Comparison of ENCODE assay signal across 12 cellular contexts in genomic region chr1:150537732-150538684, GRCh38. TPM values are rescaled to one million over a fixed set of nuclear protein-coding genes. Genes with fewer than 3 reads are reported as not detected.
DNase-seq lines count a peak whose midpoint lies in the region; ATAC-seq, FAIRE-seq and TF ChIP-seq lines count a peak whose summit lies in the region.
"Had no signal": no experiment of that assay in that cellular context is flagged by ENCODE, and none has a peak within 500 bp of the region (broad histone marks: within the 10 kb centered on the region; RNA-seq: fewer than 3 reads in every experiment).

No MANE protein-coding gene starts in this region.

- H3K4me1 Mint-ChIP-seq in Caco-2 (ENCODE audit: low read depth, unreplicated experiment), result peaks cover 47% of the 10 kb centered on the region

- no peaks in the 10 kb centered on the region for H3K9me3 Mint-ChIP-seq in Caco-2 (ENCODE audit: unreplicated experiment)
- H3K9me3 Mint-ChIP-seq: activated T-helper 2 cell treated with anti-CD3 and anti-CD28 coated beads, Interferon-gamma antibody, Interleukin-2, Interleukin-4, amounts not matched to agents 10 μg/mL and 5 μg/mL and 100 μg/mL, durations not matched to agents 14 hours and 24 hours and 36 hours had no signal

- H3F3A ChIP-seq in MM.1S (ENCODE audit: insufficient read depth, low read length), result no peaks in the 10 kb centered on the region

- H3K4me3 Mint-ChIP-seq in Caco-2 (ENCODE audit: unreplicated experiment), result no peak overlapping the region

- no peaks in the 10 kb centered on the region for H4K20me1 ChIP-seq in MM.1S (ENCODE audit: insufficient read depth, low read length)

- no peaks in the 10 kb centered on the region for H3K27me3 Mint-ChIP-seq in Caco-2 (ENCODE audit: insufficient read depth, unreplicated experiment)

- no peak for TF ChIP-seq CTCF in Caco-2 (IDR thresholded peaks at IDR 0.05; ENCODE audit: insufficient read depth in 1 of 2, low read depth in 1 of 2, low read length in 1 of 2, severe bottlenecking in 1 of 2, unreplicated experiment in 1 of 2)
- TF ChIP-seq CTCF in omental fat pad (IDR thresholded peaks at IDR 0.05), result no peak
- TF ChIP-seq CTCF in MM.1S (IDR thresholded peaks at IDR 0.05; ENCODE audit: low read length), result no peak

- H3K36me3 Mint-ChIP-seq in Caco-2 (ENCODE audit: insufficient read depth, unreplicated experiment), result peaks cover 7% of the 10 kb centered on the region

- no peaks in the 10 kb centered on the region for H3K27me3 ChIP-seq in Caco-2 (replicated peaks; ENCODE audit: control insufficient read depth, insufficient read depth, low read length)
- H3K27me3 ChIP-seq in MM.1S (replicated peaks; ENCODE audit: insufficient read depth, low read length), result no peaks in the 10 kb centered on the region

- H3K4me1 ChIP-seq in Caco-2 (peaks cover 55% of the 10 kb centered on the region), MM.1S (ENCODE audit: low read length) (no peaks in the 10 kb centered on the region)

- no peaks in the 10 kb centered on the region for H3K9me2 ChIP-seq in MM.1S (replicated peaks; ENCODE audit: insufficient read depth, low read length)

- H2AFZ ChIP-seq in MM.1S (ENCODE audit: low read length), result no peak overlapping the region

- H3K36me3 ChIP-seq in Caco-2 (ENCODE audit: control insufficient read depth, insufficient read depth, low read length), result no peaks in the 10 kb centered on the region
- H3K36me3 ChIP-seq in MM.1S (replicated peaks; ENCODE audit: insufficient read depth, low read length), result no peaks in the 10 kb centered on the region

- no peaks in the 10 kb centered on the region for H3K79me2 ChIP-seq in MM.1S (ENCODE audit: low read length)

- no peak overlapping the region for H3K9ac ChIP-seq in MM.1S (ENCODE audit: low read length)

- intact Hi-C loops in Caco-2 (cut with micrococcal nuclease; ENCODE audit: unreplicated experiment), result no loop called here

- peak; percentile 31 for FAIRE-seq in RCC 7860 (lab: Jason Lieb, UNC)
- FAIRE-seq: G401.6 had no signal

- H3K4me2 ChIP-seq in MM.1S (ENCODE audit: low read depth, low read length), result no peak overlapping the region

- CTCF ChIA-PET in Caco-2 (lab: Charles Lee), result interaction anchor here (0.5 to 1.6 kb wide), 6 partner anchors 11 to 323 kb away, joined by 3 to 6 read pairs (median 3); partner anchors contain the start of gene ADAMTSL4

- H3K4me3 ChIP-seq in Caco-2 (ENCODE audit: low read depth, low read length) (no peak overlapping the region), MM.1S (ENCODE audit: low read length) (no peak overlapping the region)

- no TSS peak for BruUV-seq in Caco-2 (replicated peaks; lab: Mats Ljungman, UMichigan)

- H3K27ac ChIP-seq in MM.1S (ENCODE audit: low read length), result no peak overlapping the region

- POLR2A ChIA-PET in Caco-2 (lab: Charles Lee), result interaction anchor here (0.6 to 1.2 kb wide), 5 partner anchors 12 to 41 kb away, joined by 3 to 5 read pairs (median 4); partner anchors contain the start of genes FALEC and MCL1

- H3K27ac Mint-ChIP-seq in Caco-2 (ENCODE audit: unreplicated experiment), result peak overlapping the region; percentile 85
- H3K27ac Mint-ChIP-seq: activated T-helper 2 cell treated with anti-CD3 and anti-CD28 coated beads, Interferon-gamma antibody, Interleukin-2, Interleukin-4, amounts not matched to agents 10 μg/mL and 5 μg/mL and 100 μg/mL, durations not matched to agents 14 hours and 24 hours and 36 hours had no signal

- DNase-seq in Caco-2, result peak; percentile 52 to 74
- peak; percentile 84 for DNase-seq in RCC 7860 (ENCODE audit: low spot score)
- DNase-seq in fibroblast of peridontal ligament (ENCODE audit: extremely low read depth), result peak; percentile 73
- DNase-seq in omental fat pad (ENCODE audit: low spot score), result no peak
- no peak for DNase-seq in activated gamma-delta T cell (lab: John Stamatoyannopoulos, UW)
- no peak for DNase-seq in MM.1S

- peak; percentile 43 for ATAC-seq in omental fat pad (ENCODE audit: low FRiP score)
- ATAC-seq in GM19035 (IDR thresholded peaks at IDR 0.05; ENCODE audit: unreplicated experiment), result no peak
- ATAC-seq in HG02840 (IDR thresholded peaks at IDR 0.05; ENCODE audit: low FRiP score, unreplicated experiment), result no peak

- no peaks in the 10 kb centered on the region for H3K9me3 ChIP-seq in Caco-2
- H3K9me3 ChIP-seq in MM.1S (replicated peaks; ENCODE audit: insufficient read depth, low read length), result no peaks in the 10 kb centered on the region

RNA-seq across cellular contexts. Expression of gene ADAMTSL4, which starts 11.2 kb away (rescaled TPM):
- total RNA-seq in Caco-2 (2022) (16.1 and 17.6 TPM in 2 replicates), omental fat pad (10 to 100 TPM; 33.7 to 46.6 (median 39.9) TPM)

RNA-seq across cellular contexts. Expression of gene FALEC, which starts 22.5 kb away (rescaled TPM):
- total RNA-seq in Caco-2 (2022) (0.59 and 0.63 TPM in 2 replicates), omental fat pad (not detected)
- total RNA-seq: SK-MEL-5, urinary bladder had no signal

RNA-seq across cellular contexts. Expression of gene ECM1, which starts 30.1 kb away (rescaled TPM):
- total RNA-seq in Caco-2 (2022), result 0.95 and 2.4 TPM in 2 replicates
- 10 to 100 TPM; 10.8 to 24.8 (median 18.5) TPM for total RNA-seq in omental fat pad

RNA-seq across cellular contexts. Expression of gene MCL1, which starts 41.4 kb away (rescaled TPM):
- total RNA-seq in Caco-2 (2022) (130 and 134 TPM in 2 replicates), omental fat pad (100 to 1,000 TPM; 505 to 845 (median 657) TPM)

RNA-seq across cellular contexts. Expression of gene TARS2, which starts 50.8 kb away (rescaled TPM):
- total RNA-seq in Caco-2 (2022) (26.8 and 30.6 TPM in 2 replicates), omental fat pad (10 to 100 TPM in 2 of 4 donors, 1 to 10 TPM in 2; 7.0 to 10.9 (median 10.0) TPM)

Comparison
In these comparisons a context has a peak if more than half of its experiments do, and no peak if none do; other contexts are left out.
1. DNase-seq: peak in Caco-2 (2 of 2), RCC 7860 (single experiment) and fibroblast of peridontal ligament (single experiment); none in omental fat pad (single experiment), activated gamma-delta T cell (single experiment) and MM.1S (single experiment).